Comparison of ENCODE assay signal across 9 cellular contexts in the genomic region with DNA sequence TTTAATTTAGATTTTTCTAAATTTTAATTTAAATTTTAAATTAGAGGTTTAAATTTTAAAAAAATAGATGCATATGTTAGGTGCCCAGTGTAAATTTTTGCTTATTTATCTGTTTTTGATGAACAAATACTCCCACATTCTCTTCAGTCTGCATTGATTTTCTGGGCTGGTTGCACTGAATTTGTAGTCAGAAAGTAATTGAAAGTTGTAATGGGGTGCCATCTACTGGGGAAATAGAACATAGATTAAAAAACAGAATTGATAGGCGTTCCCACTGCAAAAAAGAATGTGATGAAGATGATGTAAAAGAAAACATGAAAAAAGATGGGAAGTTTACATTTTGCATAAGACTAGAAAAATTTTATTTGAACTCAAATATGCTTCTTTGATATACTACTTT. TPM values are rescaled to one million over a fixed set of nuclear protein-coding genes. Genes with fewer than 3 reads are reported as not detected.
DNase-seq lines count a peak whose midpoint lies in the region; ATAC-seq and TF ChIP-seq lines count a peak whose summit lies in the region.
"Had no signal": no experiment of that assay in that cellular context is flagged by ENCODE, and none has a peak within 500 bp of the region (broad histone marks: within the 10 kb centered on the region; RNA-seq: fewer than 3 reads in every experiment).

No MANE protein-coding gene starts in this region.

- H3K9me3 ChIP-seq in Peyer's patch, result no peaks in the 10 kb centered on the region
- no peaks in the 10 kb centered on the region for H3K9me3 ChIP-seq in colonic mucosa
- H3K9me3 ChIP-seq: neutrophil had no signal

- DNase-seq in ELR (ENCODE audit: low read depth), result peak; percentile 70
- DNase-seq in HuH-7 (ENCODE audit: low spot score), result peak; percentile 36
- no peak for DNase-seq in Peyer's patch
- peak; percentile 14 for DNase-seq in fibroblast of gingiva (ENCODE audit: low read depth)
- peak; percentile 36 for DNase-seq in retina
- no peak for DNase-seq in colonic mucosa
- DNase-seq in activated CD8-positive, alpha-beta memory T cell treated with anti-CD3 and anti-CD28 coated beads for 24 hours, result no peak

- no peak overlapping the region for H3K27ac ChIP-seq in Peyer's patch
- no peak overlapping the region for H3K27ac ChIP-seq in colonic mucosa
- H3K27ac ChIP-seq: neutrophil had no signal

- no peak for TF ChIP-seq POLR2A in Peyer's patch (IDR thresholded peaks at IDR 0.05)

- intact Hi-C loops in colonic mucosa (cut with DNase I), result loop anchor here (5.0 kb wide), 1 partner anchor 415 kb away; no protein-coding TSS in a partner anchor

- H3K36me3 ChIP-seq in Peyer's patch (no peaks in the 10 kb centered on the region), colonic mucosa (no peaks in the 10 kb centered on the region)
- H3K36me3 ChIP-seq: neutrophil had no signal

- H3K4me1 ChIP-seq in Peyer's patch (no peaks in the 10 kb centered on the region), colonic mucosa (no peaks in the 10 kb centered on the region)

- H3K27me3 ChIP-seq in Peyer's patch (no peaks in the 10 kb centered on the region), colonic mucosa (no peaks in the 10 kb centered on the region)
- H3K27me3 ChIP-seq: neutrophil had no signal

- H3K9ac ChIP-seq in colonic mucosa (ENCODE audit: low read depth in 2 of 2, low read length in 2 of 2), result no peak overlapping the region

- H3K4me3 ChIP-seq in Peyer's patch (no peak overlapping the region), colonic mucosa (no peak overlapping the region)

- TF ChIP-seq CTCF in Peyer's patch (IDR thresholded peaks at IDR 0.05) (peak in 5 of 6 experiments; percentile 6 to 40 (median 28)), colonic mucosa (IDR thresholded peaks at IDR 0.05) (no peak)

- no peak for ATAC-seq in HG03571 (IDR thresholded peaks at IDR 0.05; ENCODE audit: unreplicated experiment)

RNA-seq across cellular contexts. Expression of a gene that starts 51.7 kb away (rescaled TPM):
- total RNA-seq in Peyer's patch (1 to 10 TPM in 3 of 4 donors, not detected in 1; 1.1 to 1.7 (median 1.1) TPM), colonic mucosa (under 1 TPM; 0.40 to 0.42 TPM)

Comparison
In these comparisons a context has a peak if more than half of its experiments do, and no peak if none do; other contexts are left out.
1. DNase-seq: peak in ELR (single experiment), HuH-7 (single experiment), fibroblast of gingiva (single experiment) and retina (single experiment); none in Peyer's patch (0 of 3), colonic mucosa (single experiment) and activated CD8-positive, alpha-beta memory T cell treated with anti-CD3 and anti-CD28 coated beads for 24 hours (single experiment).